8 cellular contexts compared by ENCODE assay signal in the genomic region with DNA sequence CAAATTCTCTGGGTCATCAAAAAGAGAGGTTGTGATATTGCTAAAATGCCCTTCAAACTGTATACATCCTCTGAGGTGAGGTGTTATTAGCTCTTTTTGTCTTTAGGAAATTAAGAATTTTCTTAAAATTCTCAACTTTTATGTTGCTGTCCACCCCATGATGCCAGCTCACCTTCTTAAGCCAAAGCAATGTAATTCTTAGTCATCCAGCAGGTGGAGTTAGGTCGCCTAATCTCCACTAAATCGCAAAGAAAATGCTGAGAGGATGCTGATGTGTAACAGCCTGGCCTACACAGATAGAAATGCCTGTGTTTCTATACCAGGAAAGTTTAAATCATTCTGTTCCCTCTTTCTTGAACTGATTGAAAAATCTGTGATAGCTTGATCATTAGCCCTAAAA.
DNase-seq lines count a peak whose midpoint lies in the region; ATAC-seq and TF ChIP-seq lines count a peak whose summit lies in the region.
"Had no signal": no experiment of that assay in that cellular context is flagged by ENCODE, and none has a peak within 500 bp of the region (broad histone marks: within the 10 kb centered on the region; RNA-seq: fewer than 3 reads in every experiment).

No MANE protein-coding gene starts in this region.

- DNase-seq in GM12864 (ENCODE audit: low read depth) (peak; percentile 22), HT1080 (ENCODE audit: low read depth) (peak; percentile 65), OCI-M1 (lab: John Stamatoyannopoulos, UW) (peak; percentile 32), fibroblast of lung (ENCODE audit: low read depth in 2 of 2) (peak; percentile 61 to 68), putamen (ENCODE audit: low spot score) (peak; percentile 16)
- no peak for DNase-seq in activated T-cell treated with anti-CD3 and anti-CD28 coated beads, Interleukin-2, amount 50 U/mL, for 4 hours

- H3K36me3 Mint-ChIP-seq in activated T-cell treated with anti-CD3 and anti-CD28 coated beads, Interleukin-2, amount 50 U/mL, for 4 hours (ENCODE audit: insufficient read depth) = no peaks in the 10 kb centered on the region
- H3K36me3 Mint-ChIP-seq: activated naive CD4-positive, alpha-beta T cell treated with anti-CD3 and anti-CD28 coated beads, Interleukin-2, amount 50 U/mL, for 24 hours had no signal

- no peaks in the 10 kb centered on the region for H3K9me3 ChIP-seq in fibroblast of lung (ENCODE audit: control insufficient read depth, insufficient read depth, low read depth, low read length)

- H4K20me1 ChIP-seq in fibroblast of lung (ENCODE audit: control insufficient read depth, extremely low read depth, insufficient read depth, low read length) = no peaks in the 10 kb centered on the region

- TF ChIP-seq CTCF in GM12864 (IDR thresholded peaks at IDR 0.05; ENCODE audit: low read depth, low read length, missing control alignments) = peak; percentile 63
- TF ChIP-seq CTCF in fibroblast of lung (conservative IDR thresholded peaks at IDR 0.05 in 1 of 2, IDR thresholded peaks at IDR 0.05 in 1 of 2; ENCODE audit: low read depth in 1 of 2, low read length in 2 of 2) = peak; percentile 48 to 55

- H3K27ac ChIP-seq in fibroblast of lung (ENCODE audit: insufficient read depth, low read length) = no peak overlapping the region

- no peaks in the 10 kb centered on the region for H3K27me3 Mint-ChIP-seq in activated T-cell treated with anti-CD3 and anti-CD28 coated beads, Interleukin-2, amount 50 U/mL, for 4 hours (ENCODE audit: low read depth)

- no peaks in the 10 kb centered on the region for H3K9me3 Mint-ChIP-seq in activated T-cell treated with anti-CD3 and anti-CD28 coated beads, Interleukin-2, amount 50 U/mL, for 4 hours
- H3K9me3 Mint-ChIP-seq: activated naive CD4-positive, alpha-beta T cell treated with anti-CD3 and anti-CD28 coated beads, Interleukin-2, amount 50 U/mL, for 24 hours had no signal

- H3K4me3 Mint-ChIP-seq in activated T-cell treated with anti-CD3 and anti-CD28 coated beads, Interleukin-2, amount 50 U/mL, for 4 hours = no peak overlapping the region
- H3K4me3 Mint-ChIP-seq: activated naive CD4-positive, alpha-beta T cell treated with anti-CD3 and anti-CD28 coated beads, Interleukin-2, amount 50 U/mL, for 24 hours had no signal

- H3K4me3 ChIP-seq in GM12864 (ENCODE audit: low read depth, low read length) = no peak overlapping the region
- H3K4me3 ChIP-seq in fibroblast of lung (replicated peaks in 1 of 4; ENCODE audit: control extremely low read depth in 1 of 4, insufficient read depth in 1 of 4, low read depth in 3 of 4, low read length in 4 of 4) = no peak overlapping the region

- no peak overlapping the region for H3K4me2 ChIP-seq in fibroblast of lung (ENCODE audit: extremely low read depth, insufficient read depth, low read length)

- H3K9ac ChIP-seq in fibroblast of lung (ENCODE audit: insufficient read depth, low read length) = no peak overlapping the region

- ATAC-seq in GM21528 (IDR thresholded peaks at IDR 0.05; ENCODE audit: low FRiP score, unreplicated experiment) = peak; percentile 86
- no peak for ATAC-seq in activated T-cell treated with anti-CD3 and anti-CD28 coated beads, Interleukin-2, amount 50 U/mL, for 4 hours

- no peaks in the 10 kb centered on the region for H3K36me3 ChIP-seq in fibroblast of lung (ENCODE audit: control insufficient read depth, insufficient read depth, low read length)

- no peaks in the 10 kb centered on the region for H3K27me3 ChIP-seq in fibroblast of lung (ENCODE audit: control insufficient read depth, insufficient read depth, low read length)

- H3K4me1 Mint-ChIP-seq in activated T-cell treated with anti-CD3 and anti-CD28 coated beads, Interleukin-2, amount 50 U/mL, for 4 hours (ENCODE audit: low read depth) = no peaks in the 10 kb centered on the region

- H3K79me2 ChIP-seq in fibroblast of lung (ENCODE audit: control insufficient read depth, insufficient read depth, low read length) = no peaks in the 10 kb centered on the region

- no peak overlapping the region for H2AFZ ChIP-seq in fibroblast of lung (ENCODE audit: low read length)

- H3K4me1 ChIP-seq in fibroblast of lung (ENCODE audit: control insufficient read depth, extremely low read depth, insufficient read depth, low read length) = no peaks in the 10 kb centered on the region
